Comparison of ENCODE assay signal across 1 cellular context in the genomic region with DNA sequence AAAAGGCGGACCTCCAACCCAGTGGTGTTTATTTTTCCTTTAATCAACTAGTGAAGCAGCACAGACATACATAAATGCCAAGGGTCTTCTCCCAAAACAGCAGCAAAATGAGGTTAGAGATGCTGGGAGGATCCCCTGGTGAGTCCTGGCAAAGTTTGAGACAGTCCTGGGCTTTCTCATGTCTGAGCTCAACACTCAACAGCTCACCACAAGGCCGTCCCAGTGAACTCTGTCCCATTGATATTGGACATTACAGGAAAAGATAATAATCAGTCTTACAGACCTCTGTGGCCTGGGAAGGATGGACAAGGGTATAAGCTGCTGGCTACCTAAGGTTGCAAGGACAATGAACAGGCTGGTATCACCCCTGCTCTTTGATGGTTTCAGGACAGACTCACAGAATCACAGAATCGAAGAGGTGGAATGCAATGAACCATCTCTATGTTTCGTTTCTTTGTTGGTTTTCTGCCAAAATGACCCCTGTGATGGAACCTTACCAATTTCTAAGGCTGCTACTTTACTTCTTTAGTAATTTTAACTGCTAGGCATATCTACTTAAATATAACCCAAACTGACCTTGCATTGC.
TF ChIP-seq lines count a peak whose summit lies in the region.

No MANE protein-coding gene starts in this region.

TF ChIP-seq in HepG2, 621 proteins besides CTCF, POLR2A, EP300 and RAD21 (continued from another document):
- TF ChIP-seq, protein P1, sequence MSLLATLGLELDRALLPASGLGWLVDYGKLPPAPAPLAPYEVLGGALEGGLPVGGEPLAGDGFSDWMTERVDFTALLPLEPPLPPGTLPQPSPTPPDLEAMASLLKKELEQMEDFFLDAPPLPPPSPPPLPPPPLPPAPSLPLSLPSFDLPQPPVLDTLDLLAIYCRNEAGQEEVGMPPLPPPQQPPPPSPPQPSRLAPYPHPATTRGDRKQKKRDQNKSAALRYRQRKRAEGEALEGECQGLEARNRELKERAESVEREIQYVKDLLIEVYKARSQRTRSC (CRISPR knock-in tag; IDR thresholded peaks at IDR 0.05; ENCODE audit: low read depth): no peak
- TF ChIP-seq EHMT2 (IDR thresholded peaks at IDR 0.05; ENCODE audit: borderline replicate concordance, low read depth, low read length) (peak; percentile 29; the same call in 1 of the 2 replicates), TSC22D2 (CRISPR knock-in tag; IDR thresholded peaks at IDR 0.05; ENCODE audit: borderline replicate concordance) (no peak), PHF5A (CRISPR knock-in tag; IDR thresholded peaks at IDR 0.05; ENCODE audit: low read depth, unreplicated experiment) (no peak), ZFP1 (CRISPR knock-in tag; IDR thresholded peaks at IDR 0.05) (no peak)
